Comparison of ENCODE assay signal across 1 cellular context in the genomic region with DNA sequence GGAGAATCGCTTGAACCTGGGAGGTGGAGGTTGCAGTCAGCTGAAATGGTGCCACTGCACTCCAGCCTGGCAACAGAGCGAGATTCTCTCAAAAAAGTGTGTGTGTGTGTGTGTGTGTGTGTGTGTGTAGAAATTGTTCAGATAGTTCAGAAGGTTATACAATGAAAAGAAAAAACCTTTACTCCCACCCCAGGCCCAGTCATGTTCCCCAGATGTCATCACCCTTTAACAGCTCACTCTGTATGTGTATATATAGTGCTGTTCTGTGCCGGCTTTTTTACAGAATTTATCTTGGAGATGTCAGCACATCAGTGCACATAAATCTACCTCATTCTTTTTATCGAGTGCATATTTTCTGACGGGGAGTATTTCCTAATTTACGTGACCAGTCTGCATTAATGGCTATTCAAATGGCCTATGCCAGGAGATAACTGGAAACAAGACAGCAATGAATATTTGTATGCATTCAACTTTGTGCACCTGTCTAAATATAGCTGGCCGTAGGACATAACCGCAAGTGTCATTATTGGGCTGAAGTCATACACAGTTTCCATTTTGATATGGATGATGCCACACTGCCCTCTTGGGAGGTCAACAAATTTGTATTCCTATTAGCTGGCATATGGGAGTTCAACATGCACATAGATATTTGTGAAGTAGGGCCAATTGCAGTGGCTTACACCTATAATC.
TF ChIP-seq lines count a peak whose summit lies in the region.

No MANE protein-coding gene starts in this region.

TF ChIP-seq in HEK293, 187 proteins besides CTCF, POLR2A, EP300 and RAD21 (continued from another document):
- no peak for TF ChIP-seq ZNF518A (tag by site-specific recombination; conservative IDR thresholded peaks at IDR 0.05; ENCODE audit: low read depth)
